ENCODE assay signal across 1 cellular context in genomic region chr17:82300707-82301270, GRCh38.
TF ChIP-seq lines count a peak whose summit lies in the region.

No MANE protein-coding gene starts in this region.

TF ChIP-seq in HepG2, 621 proteins besides CTCF, POLR2A, EP300 and RAD21 (continued from another document and continues in another):
- no peak for TF ChIP-seq ZNF609 (CRISPR knock-in tag; IDR thresholded peaks at IDR 0.05; ENCODE audit: borderline replicate concordance)
- no peak for TF ChIP-seq SRF (IDR thresholded peaks at IDR 0.05; ENCODE audit: low read depth, low read length)
- no peak for TF ChIP-seq ARNTL (CRISPR knock-in tag; IDR thresholded peaks at IDR 0.05)
- TF ChIP-seq ZNF431 (CRISPR knock-in tag; IDR thresholded peaks at IDR 0.05; ENCODE audit: borderline replicate concordance, low read depth), result peak; percentile 61; the same call in 1 of the 2 replicates
- no peak; the same call in 1 of the 2 replicates for TF ChIP-seq ZNF614 (CRISPR knock-in tag; IDR thresholded peaks at IDR 0.05; ENCODE audit: borderline replicate concordance)
- no peak for TF ChIP-seq MXD1 (CRISPR knock-in tag; IDR thresholded peaks at IDR 0.05)
- TF ChIP-seq TFAP4 (IDR thresholded peaks at IDR 0.05; ENCODE audit: borderline replicate concordance, low read depth), result peak; percentile 65; the same call in 1 of the 2 replicates
- no peak for TF ChIP-seq ZSCAN12 (CRISPR knock-in tag; IDR thresholded peaks at IDR 0.05)
- no peak for TF ChIP-seq BRCA1 (CRISPR knock-in tag; IDR thresholded peaks at IDR 0.05)
- no peak for TF ChIP-seq ZNF121 (CRISPR knock-in tag; IDR thresholded peaks at IDR 0.05)
- no peak for TF ChIP-seq SP5 (CRISPR knock-in tag; IDR thresholded peaks at IDR 0.05; ENCODE audit: borderline replicate concordance, low read depth)
- TF ChIP-seq REXO4 (CRISPR knock-in tag; IDR thresholded peaks at IDR 0.05; ENCODE audit: borderline replicate concordance), result no peak
- TF ChIP-seq RBFOX2 (IDR thresholded peaks at IDR 0.05; ENCODE audit: low read depth, low read length), result no peak
- TF ChIP-seq ATF7 (IDR thresholded peaks at IDR 0.05), result no peak
- TF ChIP-seq ATF7 (CRISPR knock-in tag; IDR thresholded peaks at IDR 0.05), result no peak
- no peak for TF ChIP-seq ZNF317 (CRISPR knock-in tag; IDR thresholded peaks at IDR 0.05)
- TF ChIP-seq UBTF (CRISPR knock-in tag; IDR thresholded peaks at IDR 0.05), result peak; percentile 67
- TF ChIP-seq ZSCAN29 (CRISPR knock-in tag; conservative IDR thresholded peaks at IDR 0.05), result no peak
- peak; percentile 62 for TF ChIP-seq TBX2 (CRISPR knock-in tag; IDR thresholded peaks at IDR 0.05; ENCODE audit: borderline replicate concordance)
- no peak for TF ChIP-seq MEIS2 (CRISPR knock-in tag; IDR thresholded peaks at IDR 0.05)
- no peak for TF ChIP-seq RFXAP (CRISPR knock-in tag; IDR thresholded peaks at IDR 0.05; ENCODE audit: borderline replicate concordance)
- TF ChIP-seq ZNF616 (CRISPR knock-in tag; IDR thresholded peaks at IDR 0.05; ENCODE audit: low read depth), result no peak
- TF ChIP-seq ZNF12 (CRISPR knock-in tag; IDR thresholded peaks at IDR 0.05), result no peak
- TF ChIP-seq ZBTB34 (CRISPR knock-in tag; IDR thresholded peaks at IDR 0.05), result no peak
- no peak for TF ChIP-seq CSRNP2 (CRISPR knock-in tag; conservative IDR thresholded peaks at IDR 0.05; ENCODE audit: low read depth)
- no peak; the same call in 1 of the 2 replicates for TF ChIP-seq MTA1 (CRISPR knock-in tag; IDR thresholded peaks at IDR 0.05; ENCODE audit: borderline replicate concordance)
- no peak for TF ChIP-seq ZNF34 (CRISPR knock-in tag; IDR thresholded peaks at IDR 0.05; ENCODE audit: borderline replicate concordance)
- no peak for TF ChIP-seq KAT8 (CRISPR knock-in tag; IDR thresholded peaks at IDR 0.05)
- no peak for TF ChIP-seq SP140L (CRISPR knock-in tag; IDR thresholded peaks at IDR 0.05; ENCODE audit: borderline replicate concordance)
- TF ChIP-seq ZBTB20 (CRISPR knock-in tag; IDR thresholded peaks at IDR 0.05; ENCODE audit: borderline replicate concordance, low read depth), result no peak
- TF ChIP-seq PREB (CRISPR knock-in tag; IDR thresholded peaks at IDR 0.05), result no peak
- TF ChIP-seq ZNF280D (CRISPR knock-in tag; IDR thresholded peaks at IDR 0.05), result no peak
- peak; percentile 52; the same call in 1 of the 2 replicates for TF ChIP-seq ZNF772 (CRISPR knock-in tag; IDR thresholded peaks at IDR 0.05)
- no peak for TF ChIP-seq DR1 (CRISPR knock-in tag; IDR thresholded peaks at IDR 0.05)
- TF ChIP-seq BRF2 (CRISPR knock-in tag; IDR thresholded peaks at IDR 0.05), result no peak
- no peak for TF ChIP-seq THAP7 (CRISPR knock-in tag; IDR thresholded peaks at IDR 0.05)
- TF ChIP-seq TBP (CRISPR knock-in tag; IDR thresholded peaks at IDR 0.05), result no peak
- peak; percentile 38 for TF ChIP-seq HNRNPLL (IDR thresholded peaks at IDR 0.05; ENCODE audit: low read depth, low read length, poor library complexity, severe bottlenecking)
- peak; percentile 35; the same call in 1 of the 2 replicates for TF ChIP-seq RXRA (CRISPR knock-in tag; IDR thresholded peaks at IDR 0.05)
- no peak for TF ChIP-seq ZNF282 (IDR thresholded peaks at IDR 0.05; ENCODE audit: partially characterized antibody)
- TF ChIP-seq KDM5B (CRISPR knock-in tag; IDR thresholded peaks at IDR 0.05; ENCODE audit: borderline replicate concordance), result peak; percentile 64
- no peak for TF ChIP-seq LCORL (IDR thresholded peaks at IDR 0.05)
- TF ChIP-seq LCORL (CRISPR knock-in tag; IDR thresholded peaks at IDR 0.05), result peak; percentile 51; the same call in 1 of the 2 replicates
- TF ChIP-seq HMG20B (CRISPR knock-in tag; conservative IDR thresholded peaks at IDR 0.05), result no peak
- no peak for TF ChIP-seq ZNF567 (CRISPR knock-in tag; IDR thresholded peaks at IDR 0.05; ENCODE audit: borderline replicate concordance)
- no peak for TF ChIP-seq ISL2 (CRISPR knock-in tag; IDR thresholded peaks at IDR 0.05)
- TF ChIP-seq TAF1 (CRISPR knock-in tag; IDR thresholded peaks at IDR 0.05), result no peak
- TF ChIP-seq MXD3 (CRISPR knock-in tag; IDR thresholded peaks at IDR 0.05), result 0 out of 2 replicates have a peak, but pooled peaks have one; percentile 18
- no peak for TF ChIP-seq ZNF761 (CRISPR knock-in tag; conservative IDR thresholded peaks at IDR 0.05)
- no peak for TF ChIP-seq ZNF335 (CRISPR knock-in tag; IDR thresholded peaks at IDR 0.05)
